In genomic region chr10:68284007-68284406, GRCh38 we compare ENCODE assay signal across 25 cellular contexts. TPM values are rescaled to one million over a fixed set of nuclear protein-coding genes. Genes with fewer than 3 reads are reported as not detected.
"Had no signal": no experiment of that assay in that cellular context is flagged by ENCODE, and none has a peak within 500 bp of the region (broad histone marks: within the 10 kb centered on the region; RNA-seq: fewer than 3 reads in every experiment).

No MANE protein-coding gene starts in this region.

- H3K27me3 Mint-ChIP-seq: activated naive CD8-positive, alpha-beta T cell treated with anti-CD3 and anti-CD28 coated beads for 36 hours; central memory CD8-positive, alpha-beta T cell; naive thymus-derived CD8-positive, alpha-beta T cell had no signal

- H3K27ac Mint-ChIP-seq: activated naive CD8-positive, alpha-beta T cell treated with anti-CD3 and anti-CD28 coated beads for 36 hours; naive thymus-derived CD8-positive, alpha-beta T cell; stimulated activated effector memory CD8-positive, alpha-beta T cell treated with anti-CD3 and anti-CD28 coated beads, Interleukin-12 subunit alpha, Interleukin-12 subunit beta, amount 100 ng/mL, for 72 hours; T-helper 1 cell treated with Interleukin-12 subunit alpha and Interleukin-12 subunit beta and Interleukin-4 antibody, amounts not matched to agents 30 μg/mL and 1 μg/mL, for 36 hours had no signal

- ATAC-seq: gastroesophageal sphincter; heart right ventricle; left ventricle myocardium superior; mucosa of descending colon; naive thymus-derived CD8-positive, alpha-beta T cell; stimulated activated effector memory CD8-positive, alpha-beta T cell treated with anti-CD3 and anti-CD28 coated beads, Interleukin-12 subunit alpha, Interleukin-12 subunit beta, amount 100 ng/mL, for 72 hours; upper lobe of right lung had no signal

- H3K4me3 Mint-ChIP-seq: activated naive CD8-positive, alpha-beta T cell treated with anti-CD3 and anti-CD28 coated beads for 36 hours; central memory CD8-positive, alpha-beta T cell; naive thymus-derived CD8-positive, alpha-beta T cell; stimulated activated effector memory CD8-positive, alpha-beta T cell treated with anti-CD3 and anti-CD28 coated beads, Interleukin-12 subunit alpha, Interleukin-12 subunit beta, amount 100 ng/mL, for 72 hours; T-helper 1 cell treated with Interleukin-12 subunit alpha and Interleukin-12 subunit beta and Interleukin-4 antibody, amounts not matched to agents 30 μg/mL and 1 μg/mL, for 36 hours had no signal

- H3K4me1 Mint-ChIP-seq: central memory CD8-positive, alpha-beta T cell; stimulated activated effector memory CD8-positive, alpha-beta T cell treated with anti-CD3 and anti-CD28 coated beads, Interleukin-12 subunit alpha, Interleukin-12 subunit beta, amount 100 ng/mL, for 72 hours had no signal

- DNase-seq: activated CD4-positive, alpha-beta T cell treated with anti-CD3 and anti-CD28 coated beads for 1 hour; activated CD4-positive, alpha-beta T cell treated with anti-CD3 and anti-CD28 coated beads, Interleukin-2, amount 50 U/mL, for 4 hours; activated naive CD4-positive, alpha-beta T cell; activated naive CD8-positive, alpha-beta T cell treated with anti-CD3 and anti-CD28 coated beads for 36 hours; activated T-cell treated with anti-CD3 and anti-CD28 coated beads for 4 hours; amniotic stem cell; brain microvascular endothelial cell; cortex of kidney; effector CD4-positive, alpha-beta T cell; heart right ventricle; left ventricle myocardium superior; mucosa of descending colon; naive thymus-derived CD8-positive, alpha-beta T cell; occipital lobe; stimulated activated CD4-positive, alpha-beta T cell treated with anti-CD3 and anti-CD28 coated beads, Interleukin-4, amount 100 ng/mL, for 24 hours; upper lobe of right lung; WERI-Rb-1 had no signal

- H3K4me3 ChIP-seq: gastroesophageal sphincter, heart right ventricle, mucosa of descending colon, prostate gland, right atrium auricular region, thoracic aorta, upper lobe of right lung had no signal

- H3K9me3 Mint-ChIP-seq: activated naive CD8-positive, alpha-beta T cell treated with anti-CD3 and anti-CD28 coated beads for 36 hours; central memory CD8-positive, alpha-beta T cell; stimulated activated effector memory CD8-positive, alpha-beta T cell treated with anti-CD3 and anti-CD28 coated beads, Interleukin-12 subunit alpha, Interleukin-12 subunit beta, amount 100 ng/mL, for 72 hours; T-helper 1 cell treated with Interleukin-12 subunit alpha and Interleukin-12 subunit beta and Interleukin-4 antibody, amounts not matched to agents 30 μg/mL and 1 μg/mL, for 36 hours had no signal

RNA-seq across cellular contexts. Expression of gene ATOH7, which starts 52.1 kb away (rescaled TPM):
- total RNA-seq: activated naive CD8-positive, alpha-beta T cell treated with anti-CD3 and anti-CD28 coated beads for 36 hours; heart right ventricle; kidney epithelial cell; left ventricle myocardium superior; naive thymus-derived CD8-positive, alpha-beta T cell; prostate gland; right atrium auricular region; thoracic aorta; upper lobe of right lung had no signal
- polyA plus RNA-seq: naive thymus-derived CD8-positive, alpha-beta T cell had no signal
